Comparison of ENCODE assay signal across 19 cellular contexts in genomic region chr17:41334899-41335298, GRCh38. TPM values are rescaled to one million over a fixed set of nuclear protein-coding genes. Genes with fewer than 3 reads are reported as not detected.
"Had no signal": no experiment of that assay in that cellular context is flagged by ENCODE, and none has a peak within 500 bp of the region (broad histone marks: within the 10 kb centered on the region; RNA-seq: fewer than 3 reads in every experiment).

No MANE protein-coding gene starts in this region.

- H3K4me3 ChIP-seq: neural progenitor cell, ovary had no signal

- H3K27ac Mint-ChIP-seq: activated B cell treated with CpG ODN at 0.5 μM for 24 hours; activated CD8-positive, alpha-beta memory T cell treated with anti-CD3 and anti-CD28 coated beads, Interleukin-2, amount 10 ng/mL, durations not matched to agents 7 days and 5 days; activated naive CD8-positive, alpha-beta T cell; neural progenitor cell; stimulated activated naive CD8-positive, alpha-beta T cell treated with anti-CD3 and anti-CD28 coated beads, Interleukin-15, Interleukin-2, amounts not matched to agents 100 ng/mL and 50 ng/mL, for 24 hours had no signal

- DNase-seq: activated B cell treated with CpG ODN at 0.5 μM for 24 hours; activated T-cell treated with anti-CD3 and anti-CD28 coated beads, Interleukin-2, amount 50 U/mL, for 1 hour; cortex of kidney; effector CD4-positive, alpha-beta T cell; foreskin keratinocyte; glutamatergic neuron; hypothalamus; ovary had no signal

- H3K27me3 ChIP-seq: foreskin keratinocyte, neural progenitor cell, ovary had no signal

- H3K36me3 Mint-ChIP-seq: activated CD8-positive, alpha-beta memory T cell treated with anti-CD3 and anti-CD28 coated beads, Interleukin-2, amount 10 ng/mL, durations not matched to agents 7 days and 5 days; activated naive CD8-positive, alpha-beta T cell; brain; neural progenitor cell; type B pancreatic cell had no signal

- ATAC-seq: activated CD8-positive, alpha-beta memory T cell treated with anti-CD3 and anti-CD28 coated beads, Interleukin-2, amount 10 ng/mL, durations not matched to agents 7 days and 5 days; foreskin keratinocyte; sciatic nerve had no signal

- H3K27me3 Mint-ChIP-seq: activated naive CD8-positive, alpha-beta T cell; stimulated activated naive CD8-positive, alpha-beta T cell treated with anti-CD3 and anti-CD28 coated beads, Interleukin-15, Interleukin-2, amounts not matched to agents 100 ng/mL and 50 ng/mL, for 24 hours; type B pancreatic cell had no signal

- H3K4me1 Mint-ChIP-seq: brain had no signal

- H3K9me3 Mint-ChIP-seq: activated B cell treated with CpG ODN at 0.5 μM for 24 hours; brain; neural progenitor cell; stimulated activated naive CD8-positive, alpha-beta T cell treated with anti-CD3 and anti-CD28 coated beads, Interleukin-15, Interleukin-2, amounts not matched to agents 100 ng/mL and 50 ng/mL, for 24 hours; type B pancreatic cell had no signal

- H3K36me3 ChIP-seq: neural progenitor cell, ovary had no signal

- H3K9me3 ChIP-seq: ovary had no signal

- H3K4me3 Mint-ChIP-seq: activated B cell treated with CpG ODN at 0.5 μM for 24 hours; activated CD8-positive, alpha-beta memory T cell treated with anti-CD3 and anti-CD28 coated beads, Interleukin-2, amount 10 ng/mL, durations not matched to agents 7 days and 5 days; activated naive CD8-positive, alpha-beta T cell; brain; neural progenitor cell; stimulated activated naive CD8-positive, alpha-beta T cell treated with anti-CD3 and anti-CD28 coated beads, Interleukin-15, Interleukin-2, amounts not matched to agents 100 ng/mL and 50 ng/mL, for 24 hours had no signal

RNA-seq across cellular contexts. Expression of gene KRT33A, which starts 15.7 kb away (rescaled TPM):
- total RNA-seq: activated B cell treated with CpG ODN at 0.5 μM for 24 hours; activated CD8-positive, alpha-beta memory T cell treated with anti-CD3 and anti-CD28 coated beads, Interleukin-2, amount 10 ng/mL, durations not matched to agents 7 days and 5 days; foreskin keratinocyte; mesenteric fat pad; ovary; pulmonary artery endothelial cell; sciatic nerve; T-helper 2 cell treated with Interferon-gamma antibody and Interleukin-4, amounts not matched to agents 100 ng/mL and 5 ng/mL, for 36 hours; temporal lobe had no signal

RNA-seq across cellular contexts. Expression of gene KRTAP17-1, which starts 19.4 kb away (rescaled TPM):
- total RNA-seq: activated B cell treated with CpG ODN at 0.5 μM for 24 hours; activated CD8-positive, alpha-beta memory T cell treated with anti-CD3 and anti-CD28 coated beads, Interleukin-2, amount 10 ng/mL, durations not matched to agents 7 days and 5 days; foreskin keratinocyte; mesenteric fat pad; ovary; pulmonary artery endothelial cell; sciatic nerve; T-helper 2 cell treated with Interferon-gamma antibody and Interleukin-4, amounts not matched to agents 100 ng/mL and 5 ng/mL, for 36 hours; temporal lobe had no signal

RNA-seq across cellular contexts. Expression of gene KRTAP16-1, which starts 25.8 kb away (rescaled TPM):
- total RNA-seq: activated B cell treated with CpG ODN at 0.5 μM for 24 hours; activated CD8-positive, alpha-beta memory T cell treated with anti-CD3 and anti-CD28 coated beads, Interleukin-2, amount 10 ng/mL, durations not matched to agents 7 days and 5 days; foreskin keratinocyte; mesenteric fat pad; ovary; pulmonary artery endothelial cell; sciatic nerve; T-helper 2 cell treated with Interferon-gamma antibody and Interleukin-4, amounts not matched to agents 100 ng/mL and 5 ng/mL, for 36 hours; temporal lobe had no signal

RNA-seq across cellular contexts. Expression of gene KRTAP29-1, which starts 32.2 kb away (rescaled TPM):
- total RNA-seq: activated B cell treated with CpG ODN at 0.5 μM for 24 hours; activated CD8-positive, alpha-beta memory T cell treated with anti-CD3 and anti-CD28 coated beads, Interleukin-2, amount 10 ng/mL, durations not matched to agents 7 days and 5 days; foreskin keratinocyte; mesenteric fat pad; ovary; pulmonary artery endothelial cell; sciatic nerve; T-helper 2 cell treated with Interferon-gamma antibody and Interleukin-4, amounts not matched to agents 100 ng/mL and 5 ng/mL, for 36 hours; temporal lobe had no signal

RNA-seq across cellular contexts. Expression of gene KRT33B, which starts 34.7 kb away (rescaled TPM):
- total RNA-seq: activated B cell treated with CpG ODN at 0.5 μM for 24 hours; activated CD8-positive, alpha-beta memory T cell treated with anti-CD3 and anti-CD28 coated beads, Interleukin-2, amount 10 ng/mL, durations not matched to agents 7 days and 5 days; mesenteric fat pad; ovary; pulmonary artery endothelial cell; sciatic nerve; T-helper 2 cell treated with Interferon-gamma antibody and Interleukin-4, amounts not matched to agents 100 ng/mL and 5 ng/mL, for 36 hours; temporal lobe had no signal
